ENCODE assay signal across 14 cellular contexts in the genomic region with DNA sequence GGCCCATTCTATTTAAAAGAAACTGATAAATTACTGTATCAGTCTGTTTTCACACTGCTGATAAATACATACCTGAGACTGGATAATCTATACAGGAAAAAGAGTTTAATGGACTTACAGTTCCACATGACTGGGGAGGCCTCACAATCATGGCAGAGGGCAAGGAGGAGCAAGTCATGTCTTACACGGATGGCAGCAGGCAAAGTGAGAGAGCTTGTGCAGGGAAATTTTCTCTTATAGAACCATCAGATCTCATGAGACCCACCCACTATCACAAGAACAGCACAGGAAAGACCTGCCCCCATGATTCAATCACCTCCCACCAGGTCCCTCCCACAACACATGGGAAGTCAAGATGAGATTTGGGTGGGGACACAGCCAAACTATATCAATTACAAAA. TPM values are rescaled to one million over a fixed set of nuclear protein-coding genes. Genes with fewer than 3 reads are reported as not detected.
"Had no signal": no experiment of that assay in that cellular context is flagged by ENCODE, and none has a peak within 500 bp of the region (broad histone marks: within the 10 kb centered on the region; RNA-seq: fewer than 3 reads in every experiment).

No MANE protein-coding gene starts in this region.

RNA-seq across cellular contexts. Expression of gene CAMK2N2, which starts 5.9 kb away (rescaled TPM):
- total RNA-seq: stomach, subcutaneous adipose tissue, suprapubic skin, thoracic aorta, thyroid gland, tibial nerve, transverse colon, upper lobe of right lung, ureter, uterus, vagina had no signal

RNA-seq across cellular contexts. Expression of gene ECE2, which starts 8.6 kb away (rescaled TPM):
- total RNA-seq: subcutaneous adipose tissue, suprapubic skin, thoracic aorta, thyroid gland, tibial nerve, transverse colon, upper lobe of left lung, upper lobe of right lung, urinary bladder, uterus had no signal
- polyA plus RNA-seq: stomach, thymus had no signal
